Comparison of ENCODE assay signal across 1 cellular context in the genomic region with DNA sequence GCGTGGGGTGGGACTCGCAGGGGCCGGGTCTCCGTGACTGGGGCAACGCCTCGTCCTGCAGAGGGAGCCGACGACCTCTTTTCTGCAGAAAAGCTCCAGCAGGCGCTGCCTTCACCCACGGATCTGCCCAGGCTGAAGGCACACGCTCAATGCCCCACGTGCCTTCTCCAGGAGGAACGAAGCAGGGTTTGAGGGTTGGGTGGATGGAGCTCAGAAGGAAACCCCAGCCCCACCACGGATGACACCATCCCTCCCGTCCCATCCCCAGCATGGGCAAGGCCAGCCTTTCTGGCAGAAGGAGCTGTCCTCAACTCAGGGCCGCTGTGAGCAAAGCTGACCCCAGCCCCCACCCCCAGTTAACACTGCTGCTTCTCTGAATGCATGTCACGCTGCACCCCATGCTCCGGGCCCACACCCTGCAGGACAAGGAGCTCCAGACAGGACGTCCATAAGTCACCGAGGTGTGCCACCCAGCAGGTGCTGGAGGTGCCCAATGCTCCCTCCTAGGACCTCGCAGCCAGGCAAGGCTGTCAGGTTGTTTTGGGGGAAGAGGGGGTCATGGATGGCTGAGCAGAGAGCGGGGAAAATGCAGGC.
A peak's percentile ranks its signal among the peaks of the same experiment; 100 is the strongest.
TF ChIP-seq lines count a peak whose summit lies in the region.

No MANE protein-coding gene starts in this region.

TF ChIP-seq in GM12878, 131 proteins besides CTCF, POLR2A, EP300 and RAD21:
- peak; percentile 79; the same call in 1 of the 2 replicates for TF ChIP-seq PAX5 (IDR thresholded peaks at IDR 0.05; ENCODE audit: borderline replicate concordance, low read depth, low read length)
- TF ChIP-seq POLR2AphosphoS2 (IDR thresholded peaks at IDR 0.05; ENCODE audit: low read depth, low read length): no peak
